Comparison of ENCODE assay signal across 13 cellular contexts in genomic region chr3:98545940-98546339, GRCh38. TPM values are rescaled to one million over a fixed set of nuclear protein-coding genes. Genes with fewer than 3 reads are reported as not detected.
A peak's percentile ranks its signal among the peaks of the same experiment; 100 is the strongest.
DNase-seq lines count a peak whose midpoint lies in the region; ATAC-seq, FAIRE-seq and TF ChIP-seq lines count a peak whose summit lies in the region.
"Had no signal": no experiment of that assay in that cellular context is flagged by ENCODE, and none has a peak within 500 bp of the region (broad histone marks: within the 10 kb centered on the region; RNA-seq: fewer than 3 reads in every experiment).

No MANE protein-coding gene starts in this region.

- no peak overlapping the region for H3K27ac Mint-ChIP-seq in osteocyte (ENCODE audit: unreplicated experiment)

- ATAC-seq in A549: no peak
- ATAC-seq in GM18861 (IDR thresholded peaks at IDR 0.05; ENCODE audit: unreplicated experiment): peak; percentile 55
- ATAC-seq in HG02610 (IDR thresholded peaks at IDR 0.05; ENCODE audit: unreplicated experiment): peak; percentile 56
- no peak for ATAC-seq in left lung
- no peak for ATAC-seq in HG03108 (IDR thresholded peaks at IDR 0.05; ENCODE audit: unreplicated experiment)

- H3K9me2 ChIP-seq in OCI-LY7 (ENCODE audit: insufficient read depth, low read length): no peaks in the 10 kb centered on the region

- H3K79me2 ChIP-seq in OCI-LY7 (ENCODE audit: insufficient read depth, low read depth, low read length) (peaks cover 4% of the 10 kb centered on the region; the same call in 1 of the 2 replicates), osteoblast (ENCODE audit: insufficient read depth, low read length) (no peaks in the 10 kb centered on the region)

- H3K4me3 Mint-ChIP-seq in osteocyte (ENCODE audit: unreplicated experiment): no peak overlapping the region
- H3K4me3 Mint-ChIP-seq: H9 had no signal

- CTCF ChIA-PET in A549 (lab: Yijun Ruan, JAX): no interaction called here
- CTCF ChIA-PET in OCI-LY7 (lab: Charles Lee; ENCODE audit: unreplicated experiment): interaction anchor here (1.0 kb wide), 1 partner anchor 17 kb away, joined by 3 read pairs; no protein-coding TSS in a partner anchor

- H3K36me3 ChIP-seq in OCI-LY7 (ENCODE audit: insufficient read depth, low read length): no peaks in the 10 kb centered on the region; the same call in 1 of the 2 replicates
- no peaks in the 10 kb centered on the region for H3K36me3 ChIP-seq in osteoblast (ENCODE audit: insufficient read depth, low read length)
- H3K36me3 ChIP-seq in left lung: no peaks in the 10 kb centered on the region
- H3K36me3 ChIP-seq: BLaER1 had no signal

- H3K9me3 Mint-ChIP-seq in osteocyte (ENCODE audit: unreplicated experiment): no peaks in the 10 kb centered on the region
- H3K9me3 Mint-ChIP-seq: H9 had no signal

- FAIRE-seq in A549 (lab: Jason Lieb, UNC): no peak
- FAIRE-seq: endothelial cell of umbilical vein had no signal

- no peaks in the 10 kb centered on the region for H4K20me1 ChIP-seq in OCI-LY7 (ENCODE audit: insufficient read depth, low read length)
- no peaks in the 10 kb centered on the region for H4K20me1 ChIP-seq in osteoblast (ENCODE audit: insufficient read depth, low read length)
- H4K20me1 ChIP-seq: BLaER1 had no signal

- BruUV-seq in OCI-LY7 (replicated peaks; lab: Mats Ljungman, UMichigan): no TSS peak

- H3K4me3 ChIP-seq in A549 (no peak overlapping the region), OCI-LY7 (ENCODE audit: low read depth, low read length, poor library complexity, severe bottlenecking) (peak overlapping the region; percentile 29), osteoblast (ENCODE audit: insufficient read depth, low read length) (no peak overlapping the region), left lung (no peak overlapping the region)
- H3K4me3 ChIP-seq: BLaER1 had no signal

- no peaks in the 10 kb centered on the region for H3K9me3 ChIP-seq in A549
- H3K9me3 ChIP-seq in OCI-LY7 (ENCODE audit: low read length): no peaks in the 10 kb centered on the region
- H3K9me3 ChIP-seq in osteoblast (ENCODE audit: low read depth, low read length): no peaks in the 10 kb centered on the region
- H3K9me3 ChIP-seq in left lung: no peaks in the 10 kb centered on the region
- H3K9me3 ChIP-seq: BLaER1 had no signal

- no peak for TF ChIP-seq CTCF in A549 (IDR thresholded peaks at IDR 0.05)
- no peak for TF ChIP-seq CTCF in OCI-LY7 (conservative IDR thresholded peaks at IDR 0.05; ENCODE audit: low read length)
- TF ChIP-seq CTCF in osteoblast (IDR thresholded peaks at IDR 0.05; ENCODE audit: extremely low read depth, low read depth, low read length): no peak
- no peak for TF ChIP-seq CTCF in left lung (IDR thresholded peaks at IDR 0.05)
- TF ChIP-seq CTCF in osteocyte (IDR thresholded peaks at IDR 0.05): no peak

- H3K4me2 ChIP-seq in A549: peak overlapping the region; percentile 7; the same call in 1 of the 3 replicates
- H3K4me2 ChIP-seq in OCI-LY7 (ENCODE audit: low read length): peak overlapping the region; percentile 58
- H3K4me2 ChIP-seq in osteoblast (ENCODE audit: insufficient read depth, low read length): no peak overlapping the region
- H3K4me2 ChIP-seq: BLaER1 had no signal

- DNase-seq in A549 (ENCODE audit: low read depth in 1 of 2, low spot score in 1 of 2) (no peak), OCI-LY7 (ENCODE audit: low spot score) (peak; percentile 41), osteoblast (ENCODE audit: insufficient read length, low spot score, missing footprints) (no peak), left lung (no peak), osteocyte (ENCODE audit: extremely low spot score, unreplicated experiment) (no peak)
- DNase-seq: activated gamma-delta T cell treated with Interleukin-2 at 50 U/mL for 16 hours, H9, islet precursor cell had no signal

- no peak for TF ChIP-seq POLR2A in A549 (IDR thresholded peaks at IDR 0.05; ENCODE audit: low read length)

- no peaks in the 10 kb centered on the region for H3K36me3 Mint-ChIP-seq in osteocyte (ENCODE audit: unreplicated experiment)

- H3K27me3 ChIP-seq in osteoblast (ENCODE audit: insufficient read depth, low read length) (peaks cover 16% of the 10 kb centered on the region), left lung (no peaks in the 10 kb centered on the region)
- H3K27me3 ChIP-seq: BLaER1 had no signal

- H3K4me1 ChIP-seq in A549 (no peaks in the 10 kb centered on the region), OCI-LY7 (ENCODE audit: insufficient read depth, low read length, poor library complexity, severe bottlenecking) (peaks cover 37% of the 10 kb centered on the region), osteoblast (ENCODE audit: insufficient read depth, low read length) (no peaks in the 10 kb centered on the region), left lung (no peaks in the 10 kb centered on the region)
- H3K4me1 ChIP-seq: BLaER1 had no signal

- H3K4me1 Mint-ChIP-seq in osteocyte (ENCODE audit: unreplicated experiment): no peaks in the 10 kb centered on the region

- no peak for TF ChIP-seq RAD21 in A549 (conservative IDR thresholded peaks at IDR 0.05 in 1 of 2, IDR thresholded peaks at IDR 0.05 in 1 of 2)

- POLR2A ChIA-PET in A549 (lab: Yijun Ruan, JAX): no interaction called here
- POLR2A ChIA-PET in OCI-LY7 (lab: Charles Lee): interaction anchor here (0.8 to 2.9 kb wide), 11 partner anchors 9 to 20 kb away, joined by 3 to 28 read pairs (median 4); partner anchors contain the start of gene GPR15

- peaks cover 69% of the 10 kb centered on the region for H3K27me3 Mint-ChIP-seq in osteocyte (ENCODE audit: unreplicated experiment)

- H2AFZ ChIP-seq in OCI-LY7 (ENCODE audit: low read length): peak overlapping the region; percentile 90
- H2AFZ ChIP-seq in osteoblast (ENCODE audit: low read length): no peak overlapping the region

- intact Hi-C loops in OCI-LY7 (cut with micrococcal nuclease; ENCODE audit: unreplicated experiment): no loop called here
- intact Hi-C loops in left lung (cut with DNase I): no loop called here

- no peak overlapping the region for H3K27ac ChIP-seq in A549
- no peak overlapping the region for H3K27ac ChIP-seq in OCI-LY7 (ENCODE audit: low read depth, low read length, poor library complexity, severe bottlenecking)
- no peak overlapping the region for H3K27ac ChIP-seq in osteoblast (ENCODE audit: low read depth, low read length)
- no peak overlapping the region for H3K27ac ChIP-seq in left lung
- H3K27ac ChIP-seq: BLaER1 had no signal

- no peak for TF ChIP-seq EP300 in A549 (IDR thresholded peaks at IDR 0.05)

- WGBS in A549 (ENCODE audit: missing lambda C conversion rate): 28% methylated on average over 5 of the region's 5 CpGs

TF ChIP-seq in A549, 52 proteins besides CTCF, POLR2A, EP300 and RAD21 (continues in another document):
- no peak for TF ChIP-seq ZSCAN20 (CRISPR knock-in tag; IDR thresholded peaks at IDR 0.05)

RNA-seq across cellular contexts. Expression of gene GPR15, which starts 14.2 kb away (rescaled TPM):
- polyA plus RNA-seq in A549 (2011; rRNA removed) (not detected in 2 replicates), A549 (2017; fragmentation: RNase III; extraction: RNeasy Plus Mini Kit Qiagen cat#74134 plus additional on column Dnase treatment) (not detected in 3 replicates)
- polyA plus RNA-seq in A549 (2012; cell fraction: cytosol; rRNA removed): not detected in 2 replicates
- not detected in 2 replicates for polyA plus RNA-seq in A549 (2012; cell fraction: nucleus; rRNA removed)
- not detected in 2 replicates for polyA minus RNA-seq in A549 (2011; rRNA and poly(A)+ RNA removed)
- total RNA-seq in OCI-LY7 (2014; rRNA removed; shearing (Covaris generic)): 18.8 and 32.0 TPM in 2 replicates
- total RNA-seq in OCI-LY7 (2022) (29.8 and 42.6 TPM in 2 replicates), osteoblast (not detected in 2 replicates), left lung (under 1 TPM in 1 of 2 donors, not detected in 1; 0.58 TPM), osteocyte (not detected in 2 replicates)
- total RNA-seq: endothelial cell of umbilical vein, H9 had no signal
- polyA plus RNA-seq: endothelial cell of umbilical vein had no signal

RNA-seq across cellular contexts. Expression of gene CLDND1, which starts 23.2 kb away (rescaled TPM):
- polyA plus RNA-seq in A549 (2011; rRNA removed): 150 TPM in 2 replicates
- polyA plus RNA-seq in A549 (2012; cell fraction: cytosol; rRNA removed): 52.7 and 60.5 TPM in 2 replicates
- polyA plus RNA-seq in A549 (2012; cell fraction: nucleus; rRNA removed): 34.2 and 70.8 TPM in 2 replicates
- polyA plus RNA-seq in A549 (2017; fragmentation: RNase III; extraction: RNeasy Plus Mini Kit Qiagen cat#74134 plus additional on column Dnase treatment): 45.2 to 50.5 TPM (median 49.0 TPM) in 3 replicates
- 91.7 and 96.3 TPM in 2 replicates for polyA minus RNA-seq in A549 (2011; rRNA and poly(A)+ RNA removed)
- 70.7 and 78.0 TPM in 2 replicates for total RNA-seq in OCI-LY7 (2014; rRNA removed; shearing (Covaris generic))
- 80.4 and 87.8 TPM in 2 replicates for total RNA-seq in OCI-LY7 (2022)
- 59.2 and 74.2 TPM in 2 replicates for total RNA-seq in osteoblast
- total RNA-seq in left lung: 10 to 100 TPM; 74.8 to 83.7 TPM
- total RNA-seq in osteocyte: 85.3 and 93.2 TPM in 2 replicates

RNA-seq across cellular contexts. Expression of gene CPOX, which starts 47.5 kb away (rescaled TPM):
- polyA plus RNA-seq in A549 (2011; rRNA removed) (28.0 and 30.3 TPM in 2 replicates), A549 (2017; fragmentation: RNase III; extraction: RNeasy Plus Mini Kit Qiagen cat#74134 plus additional on column Dnase treatment) (20.8 to 25.7 TPM (median 22.1 TPM) in 3 replicates)
- polyA plus RNA-seq in A549 (2012; cell fraction: cytosol; rRNA removed): 19.1 and 22.4 TPM in 2 replicates
- polyA plus RNA-seq in A549 (2012; cell fraction: nucleus; rRNA removed): 25.7 and 29.2 TPM in 2 replicates
- 9.8 and 15.9 TPM in 2 replicates for polyA minus RNA-seq in A549 (2011; rRNA and poly(A)+ RNA removed)
- total RNA-seq in OCI-LY7 (2014; rRNA removed; shearing (Covaris generic)): 14.7 and 16.4 TPM in 2 replicates
- total RNA-seq in OCI-LY7 (2022) (8.8 and 10.1 TPM in 2 replicates), osteoblast (21.5 and 22.1 TPM in 2 replicates), left lung (10 to 100 TPM; 15.0 to 21.3 TPM), osteocyte (17.4 and 19.3 TPM in 2 replicates)

RNA-seq across cellular contexts. Expression of gene OR5K2, which starts 48.5 kb away (rescaled TPM):
- polyA plus RNA-seq in A549 (2011; rRNA removed): not detected in 2 replicates
- polyA plus RNA-seq in A549 (2012; cell fraction: cytosol; rRNA removed): not detected in 2 replicates
- polyA plus RNA-seq in A549 (2012; cell fraction: nucleus; rRNA removed): not detected in 2 replicates
- not detected in 3 replicates for polyA plus RNA-seq in A549 (2017; fragmentation: RNase III; extraction: RNeasy Plus Mini Kit Qiagen cat#74134 plus additional on column Dnase treatment)
- polyA minus RNA-seq in A549 (2011; rRNA and poly(A)+ RNA removed): not detected in 2 replicates
- total RNA-seq in OCI-LY7 (2014; rRNA removed; shearing (Covaris generic)): not detected in 2 replicates
- not detected in 2 replicates for total RNA-seq in OCI-LY7 (2022)
- total RNA-seq in osteoblast: not detected in 2 replicates
- total RNA-seq in left lung: not detected
- not detected in 2 replicates for total RNA-seq in osteocyte
- total RNA-seq: endothelial cell of umbilical vein, H9 had no signal
- polyA plus RNA-seq: endothelial cell of umbilical vein had no signal

Comparison
In these comparisons a context has a peak if more than half of its experiments do, and no peak if none do; other contexts are left out.
1. ATAC-seq: peak in GM18861 (single experiment) and HG02610 (single experiment); none in A549 (0 of 2), left lung (single experiment) and HG03108 (single experiment).
2. RNA of gene GPR15, which starts 14.2 kb away (total RNA-seq): 18.8 to 42.6 TPM in OCI-LY7; 0.58 TPM in left lung, not detected in osteoblast and not detected in osteocyte; every median in the first group is over 10 times any median in the second.